14 cellular contexts compared by ENCODE assay signal in genomic region chr5:179215576-179215975, GRCh38.
A peak's percentile ranks its signal among the peaks of the same experiment; 100 is the strongest.
DNase-seq lines count a peak whose midpoint lies in the region; TF ChIP-seq lines count a peak whose summit lies in the region.
"Had no signal": no experiment of that assay in that cellular context is flagged by ENCODE, and none has a peak within 500 bp of the region (broad histone marks: within the 10 kb centered on the region; RNA-seq: fewer than 3 reads in every experiment).

No MANE protein-coding gene starts in this region.

- H3K27ac Mint-ChIP-seq in HFFc6 = peak overlapping the region; percentile 34
- peak overlapping the region; percentile 10 for H3K27ac Mint-ChIP-seq in glutamatergic neuron (ENCODE audit: unreplicated experiment)
- H3K27ac Mint-ChIP-seq in activated CD4-positive, alpha-beta T cell treated with anti-CD3 and anti-CD28 coated beads, Interleukin-2, amount 10 ng/mL, durations not matched to agents 7 days and 5 days = no peak overlapping the region
- H3K27ac Mint-ChIP-seq in CD4-positive, alpha-beta memory T cell = no peak overlapping the region
- H3K27ac Mint-ChIP-seq: CD14-positive monocyte; CD8-positive, alpha-beta memory T cell had no signal

- CTCF ChIA-PET in activated CD4-positive, alpha-beta T cell treated with anti-CD3 and anti-CD28 coated beads, Interleukin-2, amount 10 ng/mL, durations not matched to agents 7 days and 5 days (lab: Charles Lee) = no interaction called here
- CTCF ChIA-PET in CD4-positive, alpha-beta memory T cell (lab: Charles Lee; ENCODE audit: partially characterized antibody) = no interaction called here

- peaks cover 3% of the 10 kb centered on the region for H3K27me3 Mint-ChIP-seq in HFFc6 (ENCODE audit: insufficient read depth)
- peaks cover 17% of the 10 kb centered on the region for H3K27me3 Mint-ChIP-seq in glutamatergic neuron (ENCODE audit: unreplicated experiment)
- H3K27me3 Mint-ChIP-seq in activated CD4-positive, alpha-beta T cell treated with anti-CD3 and anti-CD28 coated beads, Interleukin-2, amount 10 ng/mL, durations not matched to agents 7 days and 5 days = no peaks in the 10 kb centered on the region
- H3K27me3 Mint-ChIP-seq in CD4-positive, alpha-beta memory T cell = peaks cover 1 to 5% of the 10 kb centered on the region in 2 donors

- TF ChIP-seq CTCF in HFFc6 (IDR thresholded peaks at IDR 0.05) (no peak), fibroblast of mammary gland (conservative IDR thresholded peaks at IDR 0.05; ENCODE audit: control insufficient read depth, insufficient read depth, low read depth, low read length) (no peak), glutamatergic neuron (IDR thresholded peaks at IDR 0.05; ENCODE audit: partially characterized antibody, unreplicated experiment) (no peak)

- no peak overlapping the region for H3K27ac ChIP-seq in CD4-positive, alpha-beta memory T cell (ENCODE audit: low read depth, low read length)

- H3K9me3 Mint-ChIP-seq in HFFc6 (no peaks in the 10 kb centered on the region), glutamatergic neuron (ENCODE audit: unreplicated experiment) (peaks cover 10% of the 10 kb centered on the region)
- H3K9me3 Mint-ChIP-seq in activated CD4-positive, alpha-beta T cell treated with anti-CD3 and anti-CD28 coated beads, Interleukin-2, amount 10 ng/mL, durations not matched to agents 7 days and 5 days = no peaks in the 10 kb centered on the region
- H3K9me3 Mint-ChIP-seq in CD4-positive, alpha-beta memory T cell = peaks cover 0 to 1% (median 0%) of the 10 kb centered on the region in 8 donors
- H3K9me3 Mint-ChIP-seq: CD8-positive, alpha-beta memory T cell had no signal

- intact Hi-C loops in CD4-positive, alpha-beta memory T cell (cut with micrococcal nuclease) = no loop called here

- no peak overlapping the region for H3K4me3 ChIP-seq in fibroblast of mammary gland (ENCODE audit: control insufficient read depth, low read depth, low read length)
- no peak overlapping the region for H3K4me3 ChIP-seq in CD4-positive, alpha-beta memory T cell (ENCODE audit: low read length in 2 of 2)
- H3K4me3 ChIP-seq: HAP-1, K562 had no signal

- no peaks in the 10 kb centered on the region for H3K36me3 ChIP-seq in CD4-positive, alpha-beta memory T cell (ENCODE audit: insufficient read depth, low read length)
- H3K36me3 ChIP-seq: HAP-1 had no signal

- DNase-seq in EH (ENCODE audit: low read depth) (peak; percentile 47), HFFc6 (no peak), fibroblast of mammary gland (ENCODE audit: low read depth) (peak; percentile 18), glutamatergic neuron (no peak), SW480 (ENCODE audit: low spot score) (no peak), NCI-H187 (lab: John Stamatoyannopoulos, UW) (no peak)
- DNase-seq in activated CD4-positive, alpha-beta T cell treated with anti-CD3 and anti-CD28 coated beads, Interleukin-2, amount 10 ng/mL, durations not matched to agents 7 days and 5 days = no peak
- DNase-seq in CD4-positive, alpha-beta memory T cell = no peak
- DNase-seq: Caco-2; CD8-positive, alpha-beta memory T cell; GDM1 had no signal

- POLR2A ChIA-PET in activated CD4-positive, alpha-beta T cell treated with anti-CD3 and anti-CD28 coated beads, Interleukin-2, amount 10 ng/mL, durations not matched to agents 7 days and 5 days (lab: Charles Lee) = no interaction called here
- POLR2A ChIA-PET in CD4-positive, alpha-beta memory T cell (lab: Charles Lee; ENCODE audit: partially characterized antibody) = no interaction called here

- H3K4me3 Mint-ChIP-seq in HFFc6 (no peak overlapping the region), glutamatergic neuron (ENCODE audit: unreplicated experiment) (no peak overlapping the region)
- H3K4me3 Mint-ChIP-seq in activated CD4-positive, alpha-beta T cell treated with anti-CD3 and anti-CD28 coated beads, Interleukin-2, amount 10 ng/mL, durations not matched to agents 7 days and 5 days = no peak overlapping the region
- no peak overlapping the region for H3K4me3 Mint-ChIP-seq in CD4-positive, alpha-beta memory T cell
- H3K4me3 Mint-ChIP-seq: CD14-positive monocyte; CD8-positive, alpha-beta memory T cell had no signal

- no peaks in the 10 kb centered on the region for H3K4me1 ChIP-seq in CD4-positive, alpha-beta memory T cell (ENCODE audit: insufficient read depth, low read length)
- H3K4me1 ChIP-seq: Caco-2, HAP-1 had no signal

- no peaks in the 10 kb centered on the region for H3K27me3 ChIP-seq in CD4-positive, alpha-beta memory T cell (ENCODE audit: insufficient read depth, low read length)

- peaks cover 39% of the 10 kb centered on the region for H3K4me1 Mint-ChIP-seq in HFFc6 (ENCODE audit: low read depth)
- peaks cover 43% of the 10 kb centered on the region for H3K4me1 Mint-ChIP-seq in glutamatergic neuron (ENCODE audit: low read depth, unreplicated experiment)
- no peaks in the 10 kb centered on the region for H3K4me1 Mint-ChIP-seq in activated CD4-positive, alpha-beta T cell treated with anti-CD3 and anti-CD28 coated beads, Interleukin-2, amount 10 ng/mL, durations not matched to agents 7 days and 5 days
- no peaks in the 10 kb centered on the region for H3K4me1 Mint-ChIP-seq in CD4-positive, alpha-beta memory T cell
- H3K4me1 Mint-ChIP-seq: CD14-positive monocyte; CD8-positive, alpha-beta memory T cell had no signal

- H3K36me3 Mint-ChIP-seq in HFFc6 (ENCODE audit: low read depth) (0 out of 2 replicates have a peak, but pooled peaks cover 4% of the 10 kb centered on the region), glutamatergic neuron (ENCODE audit: unreplicated experiment) (peaks cover 6% of the 10 kb centered on the region)
- no peaks in the 10 kb centered on the region for H3K36me3 Mint-ChIP-seq in activated CD4-positive, alpha-beta T cell treated with anti-CD3 and anti-CD28 coated beads, Interleukin-2, amount 10 ng/mL, durations not matched to agents 7 days and 5 days (ENCODE audit: low read depth)
- H3K36me3 Mint-ChIP-seq in CD4-positive, alpha-beta memory T cell = no peaks in the 10 kb centered on the region
- H3K36me3 Mint-ChIP-seq: CD14-positive monocyte; CD8-positive, alpha-beta memory T cell had no signal

- H3K9me3 ChIP-seq in CD4-positive, alpha-beta memory T cell (ENCODE audit: control insufficient read depth in 1 of 2, low read length in 2 of 2) = no peaks in the 10 kb centered on the region
- H3K9me3 ChIP-seq: Caco-2, HAP-1 had no signal

Comparison
In these comparisons a context has a peak if more than half of its experiments do, and no peak if none do; other contexts are left out.
1. DNase-seq: peak in EH (single experiment) and fibroblast of mammary gland (single experiment); none in HFFc6 (single experiment), glutamatergic neuron (single experiment), SW480 (single experiment), NCI-H187 (0 of 2), activated CD4-positive, alpha-beta T cell treated with anti-CD3 and anti-CD28 coated beads, Interleukin-2, amount 10 ng/mL, durations not matched to agents 7 days and 5 days (single experiment) and CD4-positive, alpha-beta memory T cell (0 of 5).
2. H3K27ac Mint-ChIP-seq: peak in HFFc6 (single experiment) and glutamatergic neuron (single experiment); none in activated CD4-positive, alpha-beta T cell treated with anti-CD3 and anti-CD28 coated beads, Interleukin-2, amount 10 ng/mL, durations not matched to agents 7 days and 5 days (single experiment) and CD4-positive, alpha-beta memory T cell (0 of 7).